8 cellular contexts compared by ENCODE assay signal in the genomic region with DNA sequence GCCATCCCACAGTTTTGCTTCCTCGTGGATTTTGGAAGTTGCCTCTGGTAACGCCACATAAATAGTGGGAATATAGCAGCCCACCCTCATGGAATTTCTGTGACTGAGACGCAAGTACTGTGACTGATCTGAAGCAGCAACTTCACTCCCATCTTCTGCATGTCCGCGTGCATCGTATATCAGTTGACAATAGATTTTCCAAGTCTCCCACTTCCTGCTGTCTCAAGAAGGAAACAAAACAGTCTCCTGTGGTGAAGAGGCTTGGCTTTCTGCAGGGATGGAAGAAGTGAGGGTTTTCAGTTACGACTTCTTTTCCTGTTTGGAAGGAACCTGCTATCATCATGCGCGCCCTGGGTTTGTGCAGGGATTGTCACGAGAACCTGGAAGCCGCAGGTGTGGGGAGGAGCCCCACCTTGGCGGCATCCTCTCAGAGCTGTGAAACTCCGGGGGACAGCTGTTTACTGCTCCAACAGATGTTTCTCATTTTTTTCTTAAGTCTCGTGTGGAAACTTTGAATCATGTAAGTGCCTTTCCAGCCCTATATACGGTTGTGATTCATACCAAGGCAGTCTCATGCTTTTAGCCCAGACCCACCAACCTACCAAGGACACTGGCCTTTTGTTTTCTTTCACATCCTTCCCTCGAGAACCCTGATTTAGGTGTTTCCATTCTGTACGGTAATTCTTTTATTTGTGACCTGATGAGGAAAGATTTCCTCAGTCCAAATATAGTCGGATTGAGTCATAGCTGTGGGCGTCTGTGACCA. TPM values are rescaled to one million over a fixed set of nuclear protein-coding genes. Genes with fewer than 3 reads are reported as not detected.
DNase-seq lines count a peak whose midpoint lies in the region; ATAC-seq, FAIRE-seq and TF ChIP-seq lines count a peak whose summit lies in the region.

No MANE protein-coding gene starts in this region.

- peak overlapping the region; percentile 52 to 62 for H3K27ac ChIP-seq in breast epithelium
- H3K27ac ChIP-seq in left lung = no peak overlapping the region

- CTCF ChIA-PET in MCF 10A (lab: Yijun Ruan, JAX) = interaction anchor here (0.5 to 1.9 kb wide), 18 partner anchors 10 to 228 kb away, joined by 3 to 10 read pairs (median 4); no protein-coding TSS in a partner anchor

- TF ChIP-seq CTCF in breast epithelium (IDR thresholded peaks at IDR 0.05) = no peak
- TF ChIP-seq CTCF in MCF 10A (IDR thresholded peaks at IDR 0.05; ENCODE audit: unreplicated experiment) = no peak
- TF ChIP-seq CTCF in left lung (IDR thresholded peaks at IDR 0.05) = no peak

- POLR2A ChIA-PET in MCF 10A (lab: Yijun Ruan, JAX) = interaction anchor here (0.6 kb wide), 1 partner anchor 47 kb away, joined by 5 read pairs; no protein-coding TSS in a partner anchor

- H3K4me3 Mint-ChIP-seq in MCF 10A (ENCODE audit: unreplicated experiment) = no peak overlapping the region

- peaks cover 6% of the 10 kb centered on the region in 2 donors for H3K9me3 ChIP-seq in breast epithelium
- H3K9me3 ChIP-seq in left lung = peaks cover 0 to 9% of the 10 kb centered on the region in 2 donors

- intact Hi-C loops in breast epithelium (cut with DNase I; ENCODE audit: low total_unique reads) = no loop called here
- intact Hi-C loops in MCF 10A (cut with micrococcal nuclease) = loop anchor here (1.0 kb wide), 3 partner anchors 36 to 137 kb away; no protein-coding TSS in a partner anchor
- intact Hi-C loops in left lung (cut with DNase I) = loop anchor here in 1 of 2 donors (10.0 kb wide), 1 partner anchor 125 kb away; no protein-coding TSS in a partner anchor

- no peaks in the 10 kb centered on the region for H3K4me1 Mint-ChIP-seq in MCF 10A (ENCODE audit: insufficient read depth, unreplicated experiment)

- H3K36me3 Mint-ChIP-seq in MCF 10A (ENCODE audit: insufficient read depth, unreplicated experiment) = no peaks in the 10 kb centered on the region

- no TSS peak for BruUV-seq in MCF 10A (replicated peaks; lab: Mats Ljungman, UMichigan)

- ATAC-seq in left lung = peak; percentile 33

- no peaks in the 10 kb centered on the region for H3K36me3 ChIP-seq in breast epithelium
- H3K36me3 ChIP-seq in left lung = no peaks in the 10 kb centered on the region

- H3K4me1 ChIP-seq in breast epithelium = no peaks in the 10 kb centered on the region
- H3K4me1 ChIP-seq in left lung = peaks cover 0 to 18% of the 10 kb centered on the region in 2 donors

- H3K27me3 ChIP-seq in breast epithelium (no peaks in the 10 kb centered on the region), left lung (no peaks in the 10 kb centered on the region)

- no peak for FAIRE-seq in urothelium cell line (lab: Jason Lieb, UNC)
- FAIRE-seq in HTR-8/SVneo (lab: Jason Lieb, UNC) = no peak

- H3K27ac Mint-ChIP-seq in MCF 10A (ENCODE audit: low read depth, unreplicated experiment) = no peak overlapping the region

- H3K9me3 Mint-ChIP-seq in MCF 10A (ENCODE audit: unreplicated experiment) = no peaks in the 10 kb centered on the region

- no peak for TF ChIP-seq POLR2A in breast epithelium (IDR thresholded peaks at IDR 0.05)

- no peak overlapping the region for H3K4me3 ChIP-seq in breast epithelium
- no peak overlapping the region for H3K4me3 ChIP-seq in left lung

- no peaks in the 10 kb centered on the region for H3K27me3 Mint-ChIP-seq in MCF 10A (ENCODE audit: insufficient read depth, unreplicated experiment)

- no peak for DNase-seq in breast epithelium (ENCODE audit: low spot score in 2 of 2)
- DNase-seq in MCF 10A (ENCODE audit: unreplicated experiment) = no peak
- peak; percentile 10 for DNase-seq in activated T-helper 9 cell treated with anti-CD3 and anti-CD28 coated beads, Interleukin-2, amount 50 U/mL, for 16 hours (ENCODE audit: low read depth)
- no peak for DNase-seq in left lung
- DNase-seq in urothelium cell line (ENCODE audit: low spot score) = peak; percentile 71
- DNase-seq in DMS53 treated with DMSO at 0.1 percent for 48 hours (lab: John Stamatoyannopoulos, UW; ENCODE audit: unreplicated experiment) = no peak
- DNase-seq in nucleus accumbens (lab: John Stamatoyannopoulos, UW) = no peak
- DNase-seq in HTR-8/SVneo (ENCODE audit: insufficient read length, low spot score) = no peak

RNA-seq across cellular contexts. Expression of a gene that starts 57.5 kb away (rescaled TPM):
- total RNA-seq in breast epithelium = 10 to 100 TPM; 65.1 to 83.6 (median 70.9) TPM
- 38.4 and 75.6 TPM in 2 replicates for total RNA-seq in MCF 10A (2022)
- 10 to 100 TPM; 52.5 to 57.1 TPM for total RNA-seq in left lung

Comparison
In these comparisons a context has a peak if more than half of its experiments do, and no peak if none do; other contexts are left out.
1. DNase-seq: peak in activated T-helper 9 cell treated with anti-CD3 and anti-CD28 coated beads, Interleukin-2, amount 50 U/mL, for 16 hours (single experiment) and urothelium cell line (single experiment); none in breast epithelium (0 of 2), MCF 10A (single experiment), left lung (0 of 2), DMS53 treated with DMSO at 0.1 percent for 48 hours (single experiment), nucleus accumbens (0 of 56) and HTR-8/SVneo (single experiment).
2. H3K27ac ChIP-seq: peak in breast epithelium (2 of 2); none in left lung (0 of 2).